Comparison of ENCODE assay signal across 10 cellular contexts in the genomic region with DNA sequence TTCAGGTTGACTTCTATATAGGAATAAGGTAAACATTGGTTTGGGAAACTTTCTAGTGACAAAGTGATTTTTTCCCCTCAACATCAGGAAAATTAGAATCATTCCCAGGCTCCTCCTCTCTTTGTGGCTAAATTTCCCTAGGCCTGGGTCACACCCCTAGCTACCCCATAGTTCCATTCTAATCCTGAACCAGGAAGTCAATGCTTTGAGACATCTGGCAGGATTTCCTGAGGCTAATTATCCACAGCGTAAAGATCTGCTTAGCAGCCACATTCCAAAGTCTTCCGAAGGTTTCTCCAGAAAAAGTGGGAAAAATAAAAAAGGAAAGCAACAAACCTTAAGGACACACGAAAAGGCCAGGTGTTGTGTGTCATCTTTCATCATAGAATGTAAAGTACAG.
A peak's percentile ranks its signal among the peaks of the same experiment; 100 is the strongest.
DNase-seq lines count a peak whose midpoint lies in the region; ATAC-seq and TF ChIP-seq lines count a peak whose summit lies in the region.
"Had no signal": no experiment of that assay in that cellular context is flagged by ENCODE, and none has a peak within 500 bp of the region (broad histone marks: within the 10 kb centered on the region; RNA-seq: fewer than 3 reads in every experiment).

No MANE protein-coding gene starts in this region.

- TF ChIP-seq CTCF in HEK293 (tag by site-specific recombination; IDR thresholded peaks at IDR 0.05), result no peak
- no peak for TF ChIP-seq CTCF in WTC11 (IDR thresholded peaks at IDR 0.05)
- TF ChIP-seq CTCF in smooth muscle cell (IDR thresholded peaks at IDR 0.05; ENCODE audit: borderline replicate concordance, insufficient read depth, poor library complexity, severe bottlenecking), result no peak
- TF ChIP-seq CTCF in MCF 10A (IDR thresholded peaks at IDR 0.05; ENCODE audit: unreplicated experiment), result no peak

- H3K27ac Mint-ChIP-seq in WTC11 (peak overlapping the region; percentile 90), MCF 10A (ENCODE audit: low read depth, unreplicated experiment) (no peak overlapping the region)

- DNase-seq in WTC11 (ENCODE audit: low spot score), result no peak
- DNase-seq in iPS-NIHi11 (ENCODE audit: low spot score), result peak; percentile 17
- no peak for DNase-seq in smooth muscle cell (lab: John Stamatoyannopoulos, UW; ENCODE audit: unreplicated experiment)
- no peak for DNase-seq in NAMALWA (ENCODE audit: low spot score)
- DNase-seq in MCF 10A (ENCODE audit: unreplicated experiment), result no peak
- DNase-seq: activated CD8-positive, alpha-beta memory T cell treated with anti-CD3 and anti-CD28 coated beads, Interleukin-2, amount 50 U/mL, for 48 hours; IMR-90 had no signal

- intact Hi-C loops in MCF 10A (cut with micrococcal nuclease), result no loop called here

- peaks cover 11% of the 10 kb centered on the region for H3K4me1 Mint-ChIP-seq in WTC11
- no peaks in the 10 kb centered on the region for H3K4me1 Mint-ChIP-seq in MCF 10A (ENCODE audit: insufficient read depth, unreplicated experiment)

- no peaks in the 10 kb centered on the region for H4K20me1 ChIP-seq in smooth muscle cell (ENCODE audit: low read depth)

- H3K27ac ChIP-seq in HEK293 (ENCODE audit: extremely low read depth, low read depth, low read length) (no peak overlapping the region), smooth muscle cell (ENCODE audit: low read depth) (peak overlapping the region; percentile 56)

- H3K4me1 ChIP-seq in HEK293 (ENCODE audit: control insufficient read depth, insufficient read depth, low read length), result no peaks in the 10 kb centered on the region
- H3K4me1 ChIP-seq in smooth muscle cell (ENCODE audit: low read depth), result peaks cover 18% of the 10 kb centered on the region

- peak overlapping the region; percentile 48 for H3K4me2 ChIP-seq in smooth muscle cell

- H3K79me2 ChIP-seq in smooth muscle cell (ENCODE audit: low read depth), result no peaks in the 10 kb centered on the region

- WGBS in smooth muscle cell (ENCODE audit: low lambda C conversion rate), result 24% methylated on average over 3 of the region's 3 CpGs

- ATAC-seq in WTC11 (peak; percentile 81), HG02759 (IDR thresholded peaks at IDR 0.05; ENCODE audit: unreplicated experiment) (no peak)

- H3K36me3 ChIP-seq in HEK293 (ENCODE audit: control insufficient read depth in 2 of 2, insufficient read depth in 1 of 2, low read length in 2 of 2) (peaks cover 0 to 5% of the 10 kb centered on the region in 2 experiments; a peak in 1 of 3 replicates), smooth muscle cell (ENCODE audit: low read depth) (no peaks in the 10 kb centered on the region)

- H3K4me3 ChIP-seq in HEK293 (ENCODE audit: low read depth, low read length) (no peak overlapping the region), smooth muscle cell (no peak overlapping the region)

- CTCF ChIA-PET in HEK293 (lab: Yijun Ruan, JAX), result interaction anchor here (0.7 kb wide), 1 partner anchor 91 kb away, joined by 3 read pairs; the partner anchor contains the start of gene ANKRD13B
- CTCF ChIA-PET in WTC11 (lab: Charles Lee), result interaction anchor here (1.4 to 2.8 kb wide), 3 partner anchors 40 to 66 kb away, joined by 4 to 12 read pairs (median 4); no protein-coding TSS in a partner anchor
- CTCF ChIA-PET in MCF 10A (lab: Yijun Ruan, JAX), result interaction anchor here (0.5 to 1.0 kb wide), 2 partner anchors 54 to 248 kb away, joined by 3 read pairs; no protein-coding TSS in a partner anchor

- H3K27me3 ChIP-seq in smooth muscle cell (ENCODE audit: low read depth), result no peaks in the 10 kb centered on the region

- BruUV-seq in MCF 10A (replicated peaks; lab: Mats Ljungman, UMichigan), result no TSS peak

- H3F3A ChIP-seq in smooth muscle cell (ENCODE audit: low read depth), result peaks cover 9% of the 10 kb centered on the region

- POLR2A ChIA-PET in HEK293 (lab: Yijun Ruan, JAX), result interaction anchor here (0.6 to 1.0 kb wide), 2 partner anchors 115 to 247 kb away, joined by 3 to 4 read pairs; partner anchors contain the start of gene SSH2
- POLR2A ChIA-PET in WTC11 (lab: Charles Lee), result no interaction called here
- POLR2A ChIA-PET in MCF 10A (lab: Yijun Ruan, JAX), result interaction anchor here (0.9 kb wide), 1 partner anchor 9 kb away, joined by 3 read pairs; no protein-coding TSS in a partner anchor

- H2AFZ ChIP-seq in smooth muscle cell (ENCODE audit: low read depth), result no peak overlapping the region

- H3K4me3 Mint-ChIP-seq in WTC11, result no peak overlapping the region
- no peak overlapping the region for H3K4me3 Mint-ChIP-seq in MCF 10A (ENCODE audit: unreplicated experiment)
- H3K4me3 Mint-ChIP-seq: neural crest cell had no signal

- H3K9me3 Mint-ChIP-seq in WTC11, result no peaks in the 10 kb centered on the region
- no peaks in the 10 kb centered on the region for H3K9me3 Mint-ChIP-seq in MCF 10A (ENCODE audit: unreplicated experiment)
- H3K9me3 Mint-ChIP-seq: neural crest cell had no signal

- no peak overlapping the region for H3K9ac ChIP-seq in smooth muscle cell (ENCODE audit: low read depth)

- H3K27me3 Mint-ChIP-seq in WTC11 (ENCODE audit: low read depth), result no peaks in the 10 kb centered on the region
- H3K27me3 Mint-ChIP-seq in MCF 10A (ENCODE audit: insufficient read depth, unreplicated experiment), result no peaks in the 10 kb centered on the region

- no peaks in the 10 kb centered on the region for H3K9me3 ChIP-seq in HEK293 (ENCODE audit: control insufficient read depth, insufficient read depth, low read depth, low read length)
- no peaks in the 10 kb centered on the region for H3K9me3 ChIP-seq in smooth muscle cell (replicated peaks; ENCODE audit: low read depth)

- no peaks in the 10 kb centered on the region for H3K36me3 Mint-ChIP-seq in WTC11
- peaks cover under 1% of the 10 kb centered on the region for H3K36me3 Mint-ChIP-seq in MCF 10A (ENCODE audit: insufficient read depth, unreplicated experiment)

TF ChIP-seq in HEK293, 187 proteins besides CTCF, POLR2A, EP300 and RAD21:
- peak; percentile 53; the same call in 1 of the 2 replicates for TF ChIP-seq IKZF3 (tag by site-specific recombination; IDR thresholded peaks at IDR 0.05)
- TF ChIP-seq INSM2 (tag by site-specific recombination; IDR thresholded peaks at IDR 0.05), result no peak
TF ChIP-seq in HEK293: peak in this region for 1.

TF ChIP-seq in WTC11, 78 proteins besides CTCF, POLR2A, EP300 and RAD21:
- no peak for TF ChIP-seq E2F4 (CRISPR knock-in tag; IDR thresholded peaks at IDR 0.05; ENCODE audit: borderline replicate concordance, low read depth)
- no peak for TF ChIP-seq GRHL2 (CRISPR knock-in tag; IDR thresholded peaks at IDR 0.05; ENCODE audit: insufficient replicate concordance, severe bottlenecking)
- TF ChIP-seq, protein P1, sequence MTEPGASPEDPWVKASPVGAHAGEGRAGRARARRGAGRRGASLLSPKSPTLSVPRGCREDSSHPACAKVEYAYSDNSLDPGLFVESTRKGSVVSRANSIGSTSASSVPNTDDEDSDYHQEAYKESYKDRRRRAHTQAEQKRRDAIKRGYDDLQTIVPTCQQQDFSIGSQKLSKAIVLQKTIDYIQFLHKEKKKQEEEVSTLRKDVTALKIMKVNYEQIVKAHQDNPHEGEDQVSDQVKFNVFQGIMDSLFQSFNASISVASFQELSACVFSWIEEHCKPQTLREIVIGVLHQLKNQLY (CRISPR knock-in tag; IDR thresholded peaks at IDR 0.05), result no peak
